Comparison of ENCODE assay signal across 8 cellular contexts in genomic region chr1:37474051-37474696, GRCh38. TPM values are rescaled to one million over a fixed set of nuclear protein-coding genes. Genes with fewer than 3 reads are reported as not detected.
A peak's percentile ranks its signal among the peaks of the same experiment; 100 is the strongest.
DNase-seq lines count a peak whose midpoint lies in the region; ATAC-seq and TF ChIP-seq lines count a peak whose summit lies in the region.

TSS of gene ZC3H12A (plus strand) at chr1:37474580. CDS start at chr1:37475497, 917 bp downstream.

- H3K9me3 ChIP-seq in NT2/D1 (ENCODE audit: insufficient read depth, low read length) (no peaks in the 10 kb centered on the region), endodermal cell (ENCODE audit: control insufficient read depth, low read length) (no peaks in the 10 kb centered on the region), mesodermal cell (ENCODE audit: control insufficient read depth, low read length) (no peaks in the 10 kb centered on the region)

- TF ChIP-seq CTCF in C4-2B (conservative IDR thresholded peaks at IDR 0.05) (no peak), endodermal cell (conservative IDR thresholded peaks at IDR 0.05) (no peak)

- H3K27ac ChIP-seq in C4-2B (peak within 1 kb of the TSS; percentile 87), endodermal cell (ENCODE audit: low read depth, low read length) (no peak within 1 kb of the TSS), mesodermal cell (ENCODE audit: low read depth, low read length, severe bottlenecking) (no peak within 1 kb of the TSS)

- no peaks in the 10 kb centered on the region for H3K9me3 Mint-ChIP-seq in endodermal cell

- peak within 1 kb of the TSS; percentile 70 for H3K27ac Mint-ChIP-seq in endodermal cell

- H3K4me3 Mint-ChIP-seq in endodermal cell, result peak within 1 kb of the TSS; percentile 66

- H3K36me3 Mint-ChIP-seq in endodermal cell (ENCODE audit: low read depth), result peaks cover 7% of the 10 kb centered on the region

- ATAC-seq in GM19372 (IDR thresholded peaks at IDR 0.05; ENCODE audit: low read depth, unreplicated experiment), result peak; percentile 59

- 1 to 6% methylated on average over 3 to 77 of the region's 78 CpGs for WGBS in endodermal cell (ENCODE audit: insufficient coverage in 1 of 2, insufficient read length in 1 of 2), 2 experiments
- 2% methylated on average over 43 to 52 of the region's 78 CpGs for WGBS in mesodermal cell (ENCODE audit: insufficient coverage in 2 of 2), 2 experiments

- peaks cover 36% of the 10 kb centered on the region for H3K36me3 ChIP-seq in NT2/D1 (ENCODE audit: insufficient read depth, insufficient read length, low read length)
- peaks cover 8% of the 10 kb centered on the region for H3K36me3 ChIP-seq in endodermal cell (ENCODE audit: control insufficient read depth, insufficient read depth, low read length)
- H3K36me3 ChIP-seq in mesodermal cell (ENCODE audit: control insufficient read depth, insufficient read depth, low read length), result peaks cover 18% of the 10 kb centered on the region

- H3K4me1 ChIP-seq in NT2/D1 (ENCODE audit: insufficient read depth, insufficient read length) (peaks cover 50% of the 10 kb centered on the region), endodermal cell (ENCODE audit: control insufficient read depth, insufficient read depth, low read length) (peaks cover 23% of the 10 kb centered on the region), mesodermal cell (ENCODE audit: control insufficient read depth, insufficient read depth, low read length, poor library complexity, severe bottlenecking) (peaks cover 72% of the 10 kb centered on the region)

- H3K27me3 ChIP-seq in NT2/D1 (ENCODE audit: insufficient read depth, insufficient read length) (peaks cover 19% of the 10 kb centered on the region), endodermal cell (ENCODE audit: control insufficient read depth, insufficient read depth, low read length, poor library complexity, severe bottlenecking) (peaks cover 18% of the 10 kb centered on the region)

- H3K4me3 ChIP-seq in NT2/D1 (ENCODE audit: insufficient read length, low read depth) (peak within 1 kb of the TSS; percentile 73), endodermal cell (ENCODE audit: low read length) (peak within 1 kb of the TSS; percentile 87), mesodermal cell (ENCODE audit: extremely low read depth, insufficient read depth, low read length, poor library complexity, severe bottlenecking) (peak within 1 kb of the TSS; percentile 77)

- H3K4me1 Mint-ChIP-seq in endodermal cell, result peaks cover 34% of the 10 kb centered on the region

- H3K27me3 Mint-ChIP-seq in endodermal cell (ENCODE audit: insufficient read depth), result peaks cover 22% of the 10 kb centered on the region

- H3K9ac ChIP-seq in NT2/D1 (ENCODE audit: insufficient read length, low read depth), result peak within 1 kb of the TSS; percentile 80
- H3K9ac ChIP-seq in endodermal cell (ENCODE audit: extremely low read depth, low read length, poor library complexity, severe bottlenecking), result peak within 1 kb of the TSS; percentile 55

- peak; percentile 90 for DNase-seq in HK-2 (ENCODE audit: unreplicated experiment)
- peak; percentile 84 for DNase-seq in NT2/D1 (ENCODE audit: low read depth, low spot score)
- peak; percentile 82 for DNase-seq in activated CD8-positive, alpha-beta memory T cell treated with anti-CD3 and anti-CD28 coated beads, Interleukin-2, amount 50 U/mL, for 1 hour (ENCODE audit: extremely low read depth)
- peak; percentile 93 for DNase-seq in endodermal cell
- peak; percentile 79 to 87 for DNase-seq in stimulated activated CD8-positive, alpha-beta memory T cell treated with anti-CD3 and anti-CD28 coated beads, Interleukin-15, amount 100 ng/mL, for 4 hours (ENCODE audit: low read depth in 2 of 2)

RNA-seq across cellular contexts. Expression of gene ZC3H12A, which starts in this region (rescaled TPM):
- total RNA-seq in endodermal cell, result 1 to 10 TPM; 5.5 to 5.8 TPM
- 3.2 TPM for polyA plus RNA-seq in endodermal cell (2013, experiment 1 of 2)
- 2.4 TPM for polyA plus RNA-seq in endodermal cell (2013, experiment 2 of 2)
- polyA plus RNA-seq in mesodermal cell (2013, experiment 1 of 2), result 7.3 TPM
- polyA plus RNA-seq in mesodermal cell (2013, experiment 2 of 2), result 5.1 TPM
